In genomic region chr1:61782771-61783170, GRCh38 we compare ENCODE assay signal across 9 cellular contexts. TPM values are rescaled to one million over a fixed set of nuclear protein-coding genes. Genes with fewer than 3 reads are reported as not detected.
DNase-seq lines count a peak whose midpoint lies in the region; ATAC-seq and TF ChIP-seq lines count a peak whose summit lies in the region.
"Had no signal": no experiment of that assay in that cellular context is flagged by ENCODE, and none has a peak within 500 bp of the region (broad histone marks: within the 10 kb centered on the region; RNA-seq: fewer than 3 reads in every experiment).

No MANE protein-coding gene starts in this region.

- H3K36me3 ChIP-seq in CD8-positive, alpha-beta memory T cell (ENCODE audit: insufficient read depth, low read length), result no peaks in the 10 kb centered on the region
- no peaks in the 10 kb centered on the region for H3K36me3 ChIP-seq in breast epithelium

- H3K4me3 Mint-ChIP-seq in CD8-positive, alpha-beta memory T cell, result peak overlapping the region; percentile 54 to 88 (median 77)
- H3K4me3 Mint-ChIP-seq in activated CD4-positive, alpha-beta T cell treated with anti-CD3 and anti-CD28 coated beads for 36 hours, result peak overlapping the region; percentile 2

- H3K4me1 ChIP-seq in CD8-positive, alpha-beta memory T cell (ENCODE audit: insufficient read depth, low read length), result peaks cover 48% of the 10 kb centered on the region
- H3K4me1 ChIP-seq in breast epithelium, result no peaks in the 10 kb centered on the region

- intact Hi-C loops in activated CD4-positive, alpha-beta T cell treated with anti-CD3 and anti-CD28 coated beads for 36 hours (cut with DNase I, micrococcal nuclease), result loop anchor here (1.0 to 5.0 kb wide), 5 partner anchors 40 to 705 kb away; partner anchors contain the start of genes TM2D1 (in 2 of the 2) and PATJ (in 1 of the 2)
- intact Hi-C loops in breast epithelium (cut with DNase I; ENCODE audit: low total_unique reads), result no loop called here

- no peak for TF ChIP-seq CTCF in breast epithelium (IDR thresholded peaks at IDR 0.05)

- H3K4me3 ChIP-seq in CD8-positive, alpha-beta memory T cell (ENCODE audit: low read length), result peak overlapping the region; percentile 16
- H3K4me3 ChIP-seq in breast epithelium, result no peak overlapping the region

- no peaks in the 10 kb centered on the region for H3K27me3 ChIP-seq in CD8-positive, alpha-beta memory T cell (ENCODE audit: insufficient read depth, low read length, poor library complexity, severe bottlenecking)
- H3K27me3 ChIP-seq in breast epithelium, result no peaks in the 10 kb centered on the region

- ATAC-seq in HG02623 (IDR thresholded peaks at IDR 0.05; ENCODE audit: unreplicated experiment), result peak; percentile 61
- ATAC-seq in activated CD4-positive, alpha-beta T cell treated with anti-CD3 and anti-CD28 coated beads for 36 hours, result peak; percentile 94
- ATAC-seq: sciatic nerve had no signal

- DNase-seq in CD8-positive, alpha-beta memory T cell, result peak; percentile 19 to 89 (median 82)
- peak; percentile 79 for DNase-seq in activated CD4-positive, alpha-beta T cell treated with anti-CD3 and anti-CD28 coated beads for 36 hours
- DNase-seq in kidney tubule cell (ENCODE audit: low spot score) (peak; percentile 9), NCI-H82 (lab: John Stamatoyannopoulos, UW) (no peak), breast epithelium (ENCODE audit: low spot score in 2 of 2) (no peak), hepatic stellate cell (ENCODE audit: low spot score) (no peak), NCI-H1417 treated with DMSO at 0.1 percent for 48 hours (lab: John Stamatoyannopoulos, UW) (no peak)

- no peaks in the 10 kb centered on the region for H3K9me3 ChIP-seq in CD8-positive, alpha-beta memory T cell (ENCODE audit: low read length)
- no peaks in the 10 kb centered on the region for H3K9me3 ChIP-seq in breast epithelium

- no peaks in the 10 kb centered on the region for H3K27me3 Mint-ChIP-seq in CD8-positive, alpha-beta memory T cell
- no peaks in the 10 kb centered on the region for H3K27me3 Mint-ChIP-seq in activated CD4-positive, alpha-beta T cell treated with anti-CD3 and anti-CD28 coated beads for 36 hours

- CTCF ChIA-PET in CD8-positive, alpha-beta memory T cell (lab: Charles Lee), result no interaction called here
- CTCF ChIA-PET in activated CD4-positive, alpha-beta T cell treated with anti-CD3 and anti-CD28 coated beads for 36 hours (lab: Charles Lee), result no interaction called here

- H3K27ac Mint-ChIP-seq in CD8-positive, alpha-beta memory T cell, result peak overlapping the region; percentile 56 to 96 (median 85)
- peak overlapping the region; percentile 65 for H3K27ac Mint-ChIP-seq in activated CD4-positive, alpha-beta T cell treated with anti-CD3 and anti-CD28 coated beads for 36 hours

- H3K27ac ChIP-seq in CD8-positive, alpha-beta memory T cell (ENCODE audit: low read depth, low read length), result no peak overlapping the region
- no peak overlapping the region for H3K27ac ChIP-seq in breast epithelium

- peaks cover 61 to 76% (median 75%) of the 10 kb centered on the region in 3 donors for H3K4me1 Mint-ChIP-seq in CD8-positive, alpha-beta memory T cell
- peaks cover 49% of the 10 kb centered on the region for H3K4me1 Mint-ChIP-seq in activated CD4-positive, alpha-beta T cell treated with anti-CD3 and anti-CD28 coated beads for 36 hours

- peaks cover 7 to 26% (median 10%) of the 10 kb centered on the region in 3 donors for H3K36me3 Mint-ChIP-seq in CD8-positive, alpha-beta memory T cell
- H3K36me3 Mint-ChIP-seq in activated CD4-positive, alpha-beta T cell treated with anti-CD3 and anti-CD28 coated beads for 36 hours (ENCODE audit: low read depth), result peaks cover 4% of the 10 kb centered on the region

- POLR2A ChIA-PET in CD8-positive, alpha-beta memory T cell (lab: Charles Lee), result interaction anchor here (0.7 to 0.8 kb wide), 2 partner anchors 58 to 61 kb away, joined by 4 to 6 read pairs; partner anchors contain the start of gene TM2D1
- POLR2A ChIA-PET in activated CD4-positive, alpha-beta T cell treated with anti-CD3 and anti-CD28 coated beads for 36 hours (lab: Charles Lee), result no interaction called here

- TF ChIP-seq POLR2A in breast epithelium (IDR thresholded peaks at IDR 0.05), result no peak

- H3K9me3 Mint-ChIP-seq in CD8-positive, alpha-beta memory T cell, result no peaks in the 10 kb centered on the region
- H3K9me3 Mint-ChIP-seq in activated CD4-positive, alpha-beta T cell treated with anti-CD3 and anti-CD28 coated beads for 36 hours (ENCODE audit: low read depth), result no peaks in the 10 kb centered on the region

RNA-seq across cellular contexts. Expression of gene PATJ, which starts 40.5 kb away (rescaled TPM):
- total RNA-seq in CD8-positive, alpha-beta memory T cell, result 10 to 100 TPM in 1 of 2 experiments, 1 to 10 TPM in 1; 9.8 to 10.3 TPM
- 24.4 TPM for polyA plus RNA-seq in CD8-positive, alpha-beta memory T cell
- 10 to 100 TPM; 12.6 to 12.8 TPM for total RNA-seq in activated CD4-positive, alpha-beta T cell treated with anti-CD3 and anti-CD28 coated beads for 36 hours
- total RNA-seq in breast epithelium, result 100 to 1,000 TPM in 2 of 3 donors, 10 to 100 TPM in 1; 20.8 to 193 (median 129) TPM

RNA-seq across cellular contexts. Expression of gene TM2D1, which starts 57.8 kb away (rescaled TPM):
- total RNA-seq in CD8-positive, alpha-beta memory T cell, result 10 to 100 TPM; 30.1 to 32.5 TPM
- 37.1 TPM for polyA plus RNA-seq in CD8-positive, alpha-beta memory T cell
- 10 to 100 TPM; 20.8 to 26.4 TPM for total RNA-seq in activated CD4-positive, alpha-beta T cell treated with anti-CD3 and anti-CD28 coated beads for 36 hours
- 10 to 100 TPM; 65.4 to 85.9 (median 76.1) TPM for total RNA-seq in breast epithelium

Comparison
In these comparisons a context has a peak if more than half of its experiments do, and no peak if none do; other contexts are left out.
1. DNase-seq: peak in CD8-positive, alpha-beta memory T cell (5 of 5), activated CD4-positive, alpha-beta T cell treated with anti-CD3 and anti-CD28 coated beads for 36 hours (single experiment) and kidney tubule cell (single experiment); none in NCI-H82 (single experiment), breast epithelium (0 of 2), hepatic stellate cell (single experiment) and NCI-H1417 treated with DMSO at 0.1 percent for 48 hours (single experiment).